In the genomic region with DNA sequence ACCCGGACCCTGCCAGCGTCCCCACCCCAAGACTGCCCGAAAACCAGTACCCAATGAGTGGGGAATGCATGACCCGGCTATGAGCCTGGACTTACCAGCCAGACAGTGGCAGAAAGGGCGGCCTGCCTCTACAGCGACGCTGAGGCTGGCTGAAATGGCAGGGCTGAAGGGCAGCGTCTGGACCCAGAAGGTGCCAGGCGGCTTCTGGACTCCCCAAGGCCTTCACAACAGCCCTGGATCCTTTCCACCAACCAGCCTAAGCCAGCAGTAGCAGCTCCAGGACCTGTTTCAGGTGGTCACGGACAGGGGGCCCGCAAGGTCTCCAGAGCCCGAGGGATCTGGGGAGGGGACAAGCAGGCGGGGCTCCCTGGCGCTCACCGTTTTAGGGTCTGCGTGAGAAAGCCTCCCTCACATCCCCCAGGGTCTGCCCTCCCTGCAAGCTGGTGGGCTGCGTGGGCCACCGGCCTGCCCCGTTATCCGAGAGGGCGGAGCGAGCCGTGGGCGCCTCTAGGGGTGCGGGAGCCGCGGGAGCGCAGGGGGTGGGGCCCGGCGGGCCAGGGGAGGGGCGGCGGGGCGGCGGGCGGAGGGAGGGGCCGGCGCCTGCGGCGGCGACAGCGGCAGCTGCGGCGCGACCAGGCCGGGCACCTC, we compare ENCODE assay signal across 8 cellular contexts. TPM values are rescaled to one million over a fixed set of nuclear protein-coding genes. Genes with fewer than 3 reads are reported as not detected.
A peak's percentile ranks its signal among the peaks of the same experiment; 100 is the strongest.
DNase-seq lines count a peak whose midpoint lies in the region; ATAC-seq and TF ChIP-seq lines count a peak whose summit lies in the region.

A gene with protein sequence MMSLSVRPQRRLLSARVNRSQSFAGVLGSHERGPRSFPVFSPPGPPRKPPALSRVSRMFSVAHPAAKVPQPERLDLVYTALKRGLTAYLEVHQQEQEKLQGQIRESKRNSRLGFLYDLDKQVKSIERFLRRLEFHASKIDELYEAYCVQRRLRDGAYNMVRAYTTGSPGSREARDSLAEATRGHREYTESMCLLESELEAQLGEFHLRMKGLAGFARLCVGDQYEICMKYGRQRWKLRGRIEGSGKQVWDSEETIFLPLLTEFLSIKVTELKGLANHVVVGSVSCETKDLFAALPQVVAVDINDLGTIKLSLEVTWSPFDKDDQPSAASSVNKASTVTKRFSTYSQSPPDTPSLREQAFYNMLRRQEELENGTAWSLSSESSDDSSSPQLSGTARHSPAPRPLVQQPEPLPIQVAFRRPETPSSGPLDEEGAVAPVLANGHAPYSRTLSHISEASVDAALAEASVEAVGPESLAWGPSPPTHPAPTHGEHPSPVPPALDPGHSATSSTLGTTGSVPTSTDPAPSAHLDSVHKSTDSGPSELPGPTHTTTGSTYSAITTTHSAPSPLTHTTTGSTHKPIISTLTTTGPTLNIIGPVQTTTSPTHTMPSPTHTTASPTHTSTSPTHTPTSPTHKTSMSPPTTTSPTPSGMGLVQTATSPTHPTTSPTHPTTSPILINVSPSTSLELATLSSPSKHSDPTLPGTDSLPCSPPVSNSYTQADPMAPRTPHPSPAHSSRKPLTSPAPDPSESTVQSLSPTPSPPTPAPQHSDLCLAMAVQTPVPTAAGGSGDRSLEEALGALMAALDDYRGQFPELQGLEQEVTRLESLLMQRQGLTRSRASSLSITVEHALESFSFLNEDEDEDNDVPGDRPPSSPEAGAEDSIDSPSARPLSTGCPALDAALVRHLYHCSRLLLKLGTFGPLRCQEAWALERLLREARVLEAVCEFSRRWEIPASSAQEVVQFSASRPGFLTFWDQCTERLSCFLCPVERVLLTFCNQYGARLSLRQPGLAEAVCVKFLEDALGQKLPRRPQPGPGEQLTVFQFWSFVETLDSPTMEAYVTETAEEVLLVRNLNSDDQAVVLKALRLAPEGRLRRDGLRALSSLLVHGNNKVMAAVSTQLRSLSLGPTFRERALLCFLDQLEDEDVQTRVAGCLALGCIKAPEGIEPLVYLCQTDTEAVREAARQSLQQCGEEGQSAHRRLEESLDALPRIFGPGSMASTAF (plus strand): TSS at position 608 of the 648 bp plus-strand sequence. CDS start 9,618 bp downstream, outside the sequence.

- DNase-seq in CD14-positive monocyte (ENCODE audit: low spot score), result no peak
- peak; percentile 57 to 81 for DNase-seq in HAP-1 (ENCODE audit: low spot score in 2 of 2)
- DNase-seq in central memory CD8-positive, alpha-beta T cell (ENCODE audit: low spot score in 2 of 2), result no peak
- peak in 2 of 3 donors; percentile 36 to 41 for DNase-seq in immature natural killer cell
- DNase-seq in foreskin melanocyte, result no peak

- peak within 1 kb of the TSS; percentile 91 for H3K9ac ChIP-seq in skeletal muscle satellite cell (ENCODE audit: low read depth, low read length)

- peak within 1 kb of the TSS; percentile 95 for H3K4me2 ChIP-seq in skeletal muscle satellite cell (ENCODE audit: low read length)

- H3K4me3 Mint-ChIP-seq in CD14-positive monocyte (peak within 1 kb of the TSS; percentile 94 to 95), immature natural killer cell (peak within 1 kb of the TSS; percentile 85 to 95 (median 87))
- H3K4me3 Mint-ChIP-seq in central memory CD8-positive, alpha-beta T cell, result peak within 1 kb of the TSS; percentile 68

- H3K4me1 ChIP-seq in HAP-1 (peaks cover 8% of the 10 kb centered on the region), skeletal muscle satellite cell (ENCODE audit: control insufficient read depth, insufficient read depth, low read length) (peaks cover 30% of the 10 kb centered on the region)

- in situ Hi-C loops in HAP-1 (cut with MboI; ENCODE audit: low sequenced_read_pairs), result no loop called here

- peak; percentile 63 for ATAC-seq in central memory CD8-positive, alpha-beta T cell (replicated peaks; ENCODE audit: extremely low read depth, poor library complexity, severe bottlenecking)
- ATAC-seq in HG03520 (IDR thresholded peaks at IDR 0.05; ENCODE audit: unreplicated experiment), result no peak

- intact Hi-C loops in CD14-positive monocyte (cut with micrococcal nuclease), result loop anchor here (5.0 to 10.0 kb wide), 2 partner anchors 34 to 136 kb away; partner anchors contain the start of genes ACD (in 1 of the 2), C16orf86 (in 1 of the 2), CTCF (in 1 of the 2) and ENKD1 (in 1 of the 2)
- intact Hi-C loops in T-helper 2 cell treated with Interferon-gamma antibody and Interleukin-4, amounts not matched to agents 100 ng/mL and 5 ng/mL, for 36 hours (cut with micrococcal nuclease), result loop anchor here (1.0 kb wide), 1 partner anchor 9 kb away; no protein-coding TSS in a partner anchor

- H3K9me3 Mint-ChIP-seq in CD14-positive monocyte (peaks cover 0 to 3% (median 0%) of the 10 kb centered on the region in 7 donors), immature natural killer cell (no peaks in the 10 kb centered on the region)
- no peaks in the 10 kb centered on the region for H3K9me3 Mint-ChIP-seq in central memory CD8-positive, alpha-beta T cell

- no peaks in the 10 kb centered on the region for H3K9me3 ChIP-seq in HAP-1
- no peaks in the 10 kb centered on the region for H3K9me3 ChIP-seq in skeletal muscle satellite cell (replicated peaks; ENCODE audit: low read length)

- H3K36me3 Mint-ChIP-seq in CD14-positive monocyte (peaks cover 16% of the 10 kb centered on the region in 2 donors), immature natural killer cell (no peaks in the 10 kb centered on the region)
- H3K36me3 Mint-ChIP-seq in central memory CD8-positive, alpha-beta T cell (ENCODE audit: insufficient read depth), result no peaks in the 10 kb centered on the region

- H3K36me3 ChIP-seq in HAP-1 (replicated peaks) (0 out of 2 replicates have a peak, but pooled peaks cover 3% of the 10 kb centered on the region), skeletal muscle satellite cell (ENCODE audit: insufficient read depth, low read length) (no peaks in the 10 kb centered on the region)

- H3K27ac Mint-ChIP-seq in CD14-positive monocyte, result peak within 1 kb of the TSS; percentile 89 to 97 (median 96)
- no peak within 1 kb of the TSS for H3K27ac Mint-ChIP-seq in central memory CD8-positive, alpha-beta T cell (ENCODE audit: low read depth)
- peak within 1 kb of the TSS in 5 of 6 donors; percentile 77 to 88 (median 83) for H3K27ac Mint-ChIP-seq in immature natural killer cell

- H3K27me3 Mint-ChIP-seq in CD14-positive monocyte (ENCODE audit: low read depth in 3 of 3), result peaks cover 8 to 28% (median 19%) of the 10 kb centered on the region in 3 donors
- peaks cover 36% of the 10 kb centered on the region for H3K27me3 Mint-ChIP-seq in central memory CD8-positive, alpha-beta T cell
- H3K27me3 Mint-ChIP-seq in immature natural killer cell (ENCODE audit: low read depth in 3 of 3), result peaks cover 0 to 10% (median 6%) of the 10 kb centered on the region in 3 donors

- no peak for TF ChIP-seq CTCF in CD14-positive monocyte (IDR thresholded peaks at IDR 0.05)

- H3K4me3 ChIP-seq in HAP-1, result peak within 1 kb of the TSS; percentile 74
- peak within 1 kb of the TSS; percentile 83 for H3K4me3 ChIP-seq in skeletal muscle satellite cell (ENCODE audit: low read length)

- H3K4me1 Mint-ChIP-seq in CD14-positive monocyte (peaks cover 40% of the 10 kb centered on the region), immature natural killer cell (peaks cover 20 to 22% of the 10 kb centered on the region in 2 donors)
- peaks cover 28% of the 10 kb centered on the region for H3K4me1 Mint-ChIP-seq in central memory CD8-positive, alpha-beta T cell

- no peaks in the 10 kb centered on the region for H3K27me3 ChIP-seq in HAP-1 (ENCODE audit: low read depth)
- H3K27me3 ChIP-seq in skeletal muscle satellite cell (ENCODE audit: control insufficient read depth, insufficient read depth, low read length), result no peaks in the 10 kb centered on the region

RNA-seq across cellular contexts. Expression of the gene that starts here (rescaled TPM):
- 10 to 100 TPM in 1 of 2 donors, 1 to 10 TPM in 1; 8.6 to 17.5 TPM for polyA plus RNA-seq in CD14-positive monocyte
- 14.4 and 14.5 TPM in 2 replicates for total RNA-seq in T-helper 2 cell treated with Interferon-gamma antibody and Interleukin-4, amounts not matched to agents 100 ng/mL and 5 ng/mL, for 36 hours
- 1 to 10 TPM; 2.0 to 7.5 (median 3.3) TPM for polyA plus RNA-seq in immature natural killer cell
- 20.8 and 27.7 TPM in 2 replicates for total RNA-seq in skeletal muscle satellite cell (2012; rRNA removed)

Comparison
In these comparisons a context has a peak if more than half of its experiments do, and no peak if none do; other contexts are left out.
1. DNase-seq: peak in HAP-1 (2 of 2) and immature natural killer cell (2 of 3); none in CD14-positive monocyte (single experiment), central memory CD8-positive, alpha-beta T cell (0 of 2) and foreskin melanocyte (single experiment).
2. Peak in every context shown above with its lines, with median percentiles within 50 percentile points of each other: H3K4me3 Mint-ChIP-seq.